In genomic region chrX:49183701-49184281, GRCh38 we compare ENCODE assay signal across 9 cellular contexts. TPM values are rescaled to one million over a fixed set of nuclear protein-coding genes. Genes with fewer than 3 reads are reported as not detected.
A peak's percentile ranks its signal among the peaks of the same experiment; 100 is the strongest.
DNase-seq lines count a peak whose midpoint lies in the region; ATAC-seq, FAIRE-seq and TF ChIP-seq lines count a peak whose summit lies in the region.
"Had no signal": no experiment of that assay in that cellular context is flagged by ENCODE, and none has a peak within 500 bp of the region (broad histone marks: within the 10 kb centered on the region; RNA-seq: fewer than 3 reads in every experiment).

No MANE protein-coding gene starts in this region.

- H3K27me3 Mint-ChIP-seq in natural killer cell (ENCODE audit: low read depth in 2 of 2), result no peaks in the 10 kb centered on the region

- no peak for TF ChIP-seq EP300 in A549 (IDR thresholded peaks at IDR 0.05)

- H3K4me2 ChIP-seq in A549 (peak overlapping the region; percentile 99), OCI-LY7 (ENCODE audit: low read length) (no peak overlapping the region)

- no TSS peak for BruUV-seq in OCI-LY7 (replicated peaks; lab: Mats Ljungman, UMichigan)

- no peaks in the 10 kb centered on the region for H3K9me3 Mint-ChIP-seq in natural killer cell

- TF ChIP-seq CTCF in A549 (IDR thresholded peaks at IDR 0.05) (no peak), bronchial epithelial cell (IDR thresholded peaks at IDR 0.05; ENCODE audit: insufficient read depth, low read length, severe bottlenecking) (no peak), natural killer cell (IDR thresholded peaks at IDR 0.05) (no peak), OCI-LY7 (conservative IDR thresholded peaks at IDR 0.05; ENCODE audit: low read length) (no peak)

- POLR2A ChIA-PET in A549 (lab: Yijun Ruan, JAX) (interaction anchor here (0.7 to 1.2 kb wide), 4 partner anchors 28 to 226 kb away, joined by 3 to 11 read pairs (median 4); partner anchors contain the start of genes GRIPAP1 and PPP1R3F), OCI-LY7 (lab: Charles Lee) (interaction anchor here (0.6 kb wide), 1 partner anchor 17 kb away, joined by 3 read pairs; no protein-coding TSS in a partner anchor)

- H3K27ac Mint-ChIP-seq in natural killer cell, result peak overlapping the region in 1 of 2 donors; percentile 63

- in situ Hi-C loops in HAP-1 (cut with MboI; ENCODE audit: low sequenced_read_pairs), result no loop called here

- no peak for TF ChIP-seq RAD21 in A549 (conservative IDR thresholded peaks at IDR 0.05 in 1 of 2, IDR thresholded peaks at IDR 0.05 in 1 of 2)

- intact Hi-C loops in natural killer cell (cut with micrococcal nuclease) (no loop called here), OCI-LY7 (cut with micrococcal nuclease; ENCODE audit: unreplicated experiment) (no loop called here)

- no peak for TF ChIP-seq POLR2A in A549 (IDR thresholded peaks at IDR 0.05; ENCODE audit: low read length)

- H3K79me2 ChIP-seq in OCI-LY7 (ENCODE audit: insufficient read depth, low read depth, low read length), result peaks cover 13% of the 10 kb centered on the region; the same call in 1 of the 2 replicates
- H3K79me2 ChIP-seq: parathyroid adenoma had no signal

- ATAC-seq in A549 (peak in 1 of 2 experiments; percentile 1; a peak in 1 of 6 replicates), natural killer cell (no peak)

- H3K4me1 ChIP-seq in A549 (peaks cover 19% of the 10 kb centered on the region), HAP-1 (peaks cover 13% of the 10 kb centered on the region), OCI-LY7 (ENCODE audit: insufficient read depth, low read length, poor library complexity, severe bottlenecking) (peaks cover 11% of the 10 kb centered on the region)
- H3K4me1 ChIP-seq: parathyroid adenoma had no signal

- H2AFZ ChIP-seq in OCI-LY7 (ENCODE audit: low read length), result no peak overlapping the region

- H3K27me3 ChIP-seq in HAP-1 (ENCODE audit: low read depth), result no peaks in the 10 kb centered on the region
- H3K27me3 ChIP-seq in bronchial epithelial cell (ENCODE audit: control insufficient read depth, insufficient read depth, low read length), result no peaks in the 10 kb centered on the region

- CTCF ChIA-PET in A549 (lab: Yijun Ruan, JAX), result interaction anchor here (0.7 to 2.0 kb wide), 2 partner anchors 15 to 28 kb away, joined by 3 to 8 read pairs; no protein-coding TSS in a partner anchor
- CTCF ChIA-PET in OCI-LY7 (lab: Charles Lee; ENCODE audit: unreplicated experiment), result no interaction called here

- H3K36me3 ChIP-seq in HAP-1 (replicated peaks) (peaks cover 46% of the 10 kb centered on the region), bronchial epithelial cell (ENCODE audit: control insufficient read depth, insufficient read depth, low read length) (peaks cover 15% of the 10 kb centered on the region), OCI-LY7 (ENCODE audit: insufficient read depth, low read length) (peaks cover 31% of the 10 kb centered on the region)

- H3K4me3 ChIP-seq in A549 (peak overlapping the region; percentile 32; the same call in 2 of the 3 replicates), HAP-1 (peak overlapping the region; percentile 20), bronchial epithelial cell (ENCODE audit: low read depth, low read length) (peak overlapping the region; percentile 19), OCI-LY7 (ENCODE audit: low read depth, low read length, poor library complexity, severe bottlenecking) (no peak overlapping the region)

- H3K27ac ChIP-seq in A549, result peak overlapping the region in 1 of 2 experiments; percentile 68; a peak in 3 of 6 replicates
- H3K27ac ChIP-seq in OCI-LY7 (ENCODE audit: low read depth, low read length, poor library complexity, severe bottlenecking), result no peak overlapping the region
- H3K27ac ChIP-seq: parathyroid adenoma had no signal

- DNase-seq in A549 (ENCODE audit: low read depth in 1 of 2, low spot score in 1 of 2), result no peak
- DNase-seq in HAP-1 (ENCODE audit: low spot score in 2 of 2), result peak in 1 of 2 experiments; percentile 64
- no peak for DNase-seq in bronchial epithelial cell (ENCODE audit: low read depth)
- no peak for DNase-seq in natural killer cell
- DNase-seq in OCI-LY7 (ENCODE audit: low spot score), result no peak
- no peak for DNase-seq in activated naive CD4-positive, alpha-beta T cell treated with Interleukin-2 at 50 U/mL for 16 hours
- DNase-seq in HTR-8/SVneo (ENCODE audit: insufficient read length, low spot score), result no peak
- no peak for DNase-seq in NCI-H226

- H4K20me1 ChIP-seq in OCI-LY7 (ENCODE audit: insufficient read depth, low read length), result no peaks in the 10 kb centered on the region

- H3K4me1 Mint-ChIP-seq in natural killer cell, result peaks cover 6 to 32% of the 10 kb centered on the region in 2 donors

- WGBS in A549 (ENCODE audit: missing lambda C conversion rate), result 76% methylated on average over 14 of the region's 18 CpGs

- H3K9me3 ChIP-seq in A549, result no peaks in the 10 kb centered on the region
- H3K9me3 ChIP-seq in HAP-1, result no peaks in the 10 kb centered on the region
- no peaks in the 10 kb centered on the region for H3K9me3 ChIP-seq in OCI-LY7 (ENCODE audit: low read length)

- FAIRE-seq in A549 (lab: Jason Lieb, UNC) (no peak), bronchial epithelial cell (lab: Jason Lieb, UNC) (no peak), HTR-8/SVneo (lab: Jason Lieb, UNC) (no peak)

- H3K4me3 Mint-ChIP-seq in natural killer cell, result peak overlapping the region; percentile 64

- no peaks in the 10 kb centered on the region for H3K36me3 Mint-ChIP-seq in natural killer cell

- no peaks in the 10 kb centered on the region for H3K9me2 ChIP-seq in OCI-LY7 (ENCODE audit: insufficient read depth, low read length)

TF ChIP-seq in A549, 52 proteins besides CTCF, POLR2A, EP300 and RAD21 (continues in another document):
- TF ChIP-seq CBX8 (IDR thresholded peaks at IDR 0.05) (no peak), HOXA7 (CRISPR knock-in tag; IDR thresholded peaks at IDR 0.05) (no peak), ELK1 (IDR thresholded peaks at IDR 0.05; ENCODE audit: low read depth, low read length) (no peak), EHMT2 (IDR thresholded peaks at IDR 0.05; ENCODE audit: low read depth) (no peak)

RNA-seq across cellular contexts. Expression of gene PRICKLE3, which starts 2.4 kb away (rescaled TPM):
- polyA plus RNA-seq in A549 (2011; rRNA removed) (7.9 and 9.3 TPM in 2 replicates), A549 (2017; fragmentation: RNase III; extraction: RNeasy Plus Mini Kit Qiagen cat#74134 plus additional on column Dnase treatment) (12.9 to 14.1 TPM (median 14.0 TPM) in 3 replicates)
- polyA plus RNA-seq in A549 (2012; cell fraction: cytosol; rRNA removed), result 16.9 and 23.0 TPM in 2 replicates
- 54.4 and 68.6 TPM in 2 replicates for polyA plus RNA-seq in A549 (2012; cell fraction: nucleus; rRNA removed)
- 10.3 and 17.7 TPM in 2 replicates for polyA minus RNA-seq in A549 (2011; rRNA and poly(A)+ RNA removed)
- total RNA-seq in bronchial epithelial cell (12.1 and 13.4 TPM in 2 replicates), natural killer cell (1 to 10 TPM; 6.2 to 7.9 (median 6.3) TPM), OCI-LY7 (2022) (11.0 and 16.7 TPM in 2 replicates)
- total RNA-seq in OCI-LY7 (2014; rRNA removed; shearing (Covaris generic)), result 9.9 and 10.6 TPM in 2 replicates

RNA-seq across cellular contexts. Expression of gene PLP2, which starts 12.1 kb away (rescaled TPM):
- polyA plus RNA-seq in A549 (2011; rRNA removed) (209 and 277 TPM in 2 replicates), A549 (2017; fragmentation: RNase III; extraction: RNeasy Plus Mini Kit Qiagen cat#74134 plus additional on column Dnase treatment) (162 to 168 TPM (median 164 TPM) in 3 replicates)
- polyA plus RNA-seq in A549 (2012; cell fraction: cytosol; rRNA removed), result 406 and 428 TPM in 2 replicates
- polyA plus RNA-seq in A549 (2012; cell fraction: nucleus; rRNA removed), result 165 and 236 TPM in 2 replicates
- polyA minus RNA-seq in A549 (2011; rRNA and poly(A)+ RNA removed), result 267 and 271 TPM in 2 replicates
- total RNA-seq in bronchial epithelial cell (16.8 and 20.4 TPM in 2 replicates), natural killer cell (10 to 100 TPM; 29.3 to 69.7 (median 34.8) TPM), OCI-LY7 (2022) (54.3 and 56.9 TPM in 2 replicates)
- 16.7 and 21.2 TPM in 2 replicates for total RNA-seq in OCI-LY7 (2014; rRNA removed; shearing (Covaris generic))

RNA-seq across cellular contexts. Expression of gene SYP, which starts 16.2 kb away (rescaled TPM):
- 1.3 and 1.7 TPM in 2 replicates for polyA plus RNA-seq in A549 (2011; rRNA removed)
- 1.5 and 1.6 TPM in 2 replicates for polyA plus RNA-seq in A549 (2012; cell fraction: cytosol; rRNA removed)
- 2.1 and 2.6 TPM in 2 replicates for polyA plus RNA-seq in A549 (2012; cell fraction: nucleus; rRNA removed)
- 3.3 to 4.0 TPM (median 3.8 TPM) in 3 replicates for polyA plus RNA-seq in A549 (2017; fragmentation: RNase III; extraction: RNeasy Plus Mini Kit Qiagen cat#74134 plus additional on column Dnase treatment)
- polyA minus RNA-seq in A549 (2011; rRNA and poly(A)+ RNA removed), result 1.1 and 1.3 TPM in 2 replicates
- total RNA-seq in bronchial epithelial cell, result under 0.01 TPM in 2 replicates
- total RNA-seq in natural killer cell, result 1 to 10 TPM in 1 of 3 donors, under 1 TPM in 2; 0.36 to 1.0 (median 0.80) TPM
- total RNA-seq in OCI-LY7 (2014; rRNA removed; shearing (Covaris generic)), result 0.79 and 2.3 TPM in 2 replicates
- 2.3 and 2.9 TPM in 2 replicates for total RNA-seq in OCI-LY7 (2022)

RNA-seq across cellular contexts. Expression of gene MAGIX, which starts 21.2 kb away (rescaled TPM):
- polyA plus RNA-seq in A549 (2011; rRNA removed), result 1.1 and 1.2 TPM in 2 replicates
- 2.7 and 4.2 TPM in 2 replicates for polyA plus RNA-seq in A549 (2012; cell fraction: cytosol; rRNA removed)
- 4.6 and 6.8 TPM in 2 replicates for polyA plus RNA-seq in A549 (2012; cell fraction: nucleus; rRNA removed)
- polyA plus RNA-seq in A549 (2017; fragmentation: RNase III; extraction: RNeasy Plus Mini Kit Qiagen cat#74134 plus additional on column Dnase treatment), result 2.2 to 3.0 TPM (median 2.5 TPM) in 3 replicates
- polyA minus RNA-seq in A549 (2011; rRNA and poly(A)+ RNA removed), result 0.41 and 1.8 TPM in 2 replicates
- total RNA-seq in bronchial epithelial cell, result 3.7 and 4.6 TPM in 2 replicates
- 1 to 10 TPM in 2 of 3 donors, under 1 TPM in 1; 1.00 to 1.7 (median 1.2) TPM for total RNA-seq in natural killer cell
- 0.85 and 1.0 TPM in 2 replicates for total RNA-seq in OCI-LY7 (2014; rRNA removed; shearing (Covaris generic))
- total RNA-seq in OCI-LY7 (2022), result 1.1 and 1.7 TPM in 2 replicates

RNA-seq across cellular contexts. Expression of gene CACNA1F, which starts 49.3 kb away (rescaled TPM):
- polyA plus RNA-seq in A549 (2011; rRNA removed) (not detected in 2 replicates), A549 (2017; fragmentation: RNase III; extraction: RNeasy Plus Mini Kit Qiagen cat#74134 plus additional on column Dnase treatment) (not detected in 3 replicates)
- polyA plus RNA-seq in A549 (2012; cell fraction: cytosol; rRNA removed), result not detected in 2 replicates
- polyA plus RNA-seq in A549 (2012; cell fraction: nucleus; rRNA removed), result 0.01 TPM in 1 of 2 replicates, not detected in the other
- polyA minus RNA-seq in A549 (2011; rRNA and poly(A)+ RNA removed), result not detected in 2 replicates
- total RNA-seq in bronchial epithelial cell (under 0.01 TPM in 2 replicates), natural killer cell (1 to 10 TPM in 1 of 3 donors, under 1 TPM in 2; 0.48 to 1.1 (median 0.66) TPM), OCI-LY7 (2022) (not detected in 2 replicates)
- total RNA-seq in OCI-LY7 (2014; rRNA removed; shearing (Covaris generic)), result not detected in 2 replicates
